20 cellular contexts compared by ENCODE assay signal in genomic region chr6:158048589-158048988, GRCh38.
"Had no signal": no experiment of that assay in that cellular context is flagged by ENCODE, and none has a peak within 500 bp of the region (broad histone marks: within the 10 kb centered on the region; RNA-seq: fewer than 3 reads in every experiment).

No MANE protein-coding gene starts in this region.

- H3K9me3 Mint-ChIP-seq: activated naive CD8-positive, alpha-beta T cell treated with anti-CD3 and anti-CD28 coated beads, Interleukin-2, amount 50 U/mL, for 24 hours; activated T-cell treated with anti-CD3 and anti-CD28 coated beads, Interleukin-2, amount 50 U/mL, for 72 hours had no signal

- H3K4me3 Mint-ChIP-seq: activated naive CD8-positive, alpha-beta T cell treated with anti-CD3 and anti-CD28 coated beads, Interleukin-2, amount 50 U/mL, for 24 hours; activated T-cell treated with anti-CD3 and anti-CD28 coated beads, Interleukin-2, amount 50 U/mL, for 72 hours; naive B cell; neural progenitor cell had no signal

- FAIRE-seq: frontal cortex, small intestine had no signal

- H3K36me3 ChIP-seq: neural progenitor cell, ovary, transverse colon had no signal

- H3K27ac Mint-ChIP-seq: activated naive CD8-positive, alpha-beta T cell treated with anti-CD3 and anti-CD28 coated beads, Interleukin-2, amount 50 U/mL, for 24 hours; activated T-cell treated with anti-CD3 and anti-CD28 coated beads, Interleukin-2, amount 50 U/mL, for 72 hours; naive B cell; neural progenitor cell had no signal

- H3K4me3 ChIP-seq: heart left ventricle, neural progenitor cell, ovary, transverse colon had no signal

- ATAC-seq: activated naive CD8-positive, alpha-beta T cell treated with anti-CD3 and anti-CD28 coated beads, Interleukin-2, amount 50 U/mL, for 24 hours; activated T-cell treated with anti-CD3 and anti-CD28 coated beads, Interleukin-2, amount 50 U/mL, for 72 hours; heart left ventricle had no signal

- H3K9me3 ChIP-seq: heart left ventricle, ovary, transverse colon had no signal

- H2AFZ ChIP-seq: neural progenitor cell had no signal

- H3K4me1 Mint-ChIP-seq: naive B cell had no signal

- H3K4me2 ChIP-seq: neural progenitor cell had no signal

- H3K27ac ChIP-seq: heart left ventricle, neural progenitor cell, ovary, transverse colon had no signal

- H3K9ac ChIP-seq: neural progenitor cell had no signal

- DNase-seq: activated CD4-positive, alpha-beta T cell treated with anti-CD3 and anti-CD28 coated beads for 1 hour; activated CD4-positive, alpha-beta T cell treated with anti-CD3 and anti-CD28 coated beads, Interleukin-2, amount 50 U/mL, for 4 hours; activated naive CD8-positive, alpha-beta T cell treated with anti-CD3 and anti-CD28 coated beads, Interleukin-2, amount 50 U/mL, for 24 hours; activated T-cell treated with anti-CD3 and anti-CD28 coated beads, Interleukin-2, amount 50 U/mL, for 72 hours; aorta; dermis blood vessel endothelial cell; heart left ventricle; left colon; mammary epithelial cell; naive B cell; ovary; retina; stimulated activated CD4-positive, alpha-beta T cell treated with anti-CD3 and anti-CD28 coated beads, Interleukin-4, amount 100 ng/mL, for 24 hours; stimulated activated naive CD4-positive, alpha-beta T cell treated with Interleukin-2 at 50 U/mL for 16 hours; substantia nigra; T-helper 9 cell; transverse colon had no signal

- H3K27me3 ChIP-seq: heart left ventricle, neural progenitor cell, ovary, transverse colon had no signal

- H3K27me3 Mint-ChIP-seq: activated naive CD8-positive, alpha-beta T cell treated with anti-CD3 and anti-CD28 coated beads, Interleukin-2, amount 50 U/mL, for 24 hours; naive B cell had no signal

- H3K4me1 ChIP-seq: neural progenitor cell had no signal
